29 cellular contexts compared by ENCODE assay signal in the genomic region with DNA sequence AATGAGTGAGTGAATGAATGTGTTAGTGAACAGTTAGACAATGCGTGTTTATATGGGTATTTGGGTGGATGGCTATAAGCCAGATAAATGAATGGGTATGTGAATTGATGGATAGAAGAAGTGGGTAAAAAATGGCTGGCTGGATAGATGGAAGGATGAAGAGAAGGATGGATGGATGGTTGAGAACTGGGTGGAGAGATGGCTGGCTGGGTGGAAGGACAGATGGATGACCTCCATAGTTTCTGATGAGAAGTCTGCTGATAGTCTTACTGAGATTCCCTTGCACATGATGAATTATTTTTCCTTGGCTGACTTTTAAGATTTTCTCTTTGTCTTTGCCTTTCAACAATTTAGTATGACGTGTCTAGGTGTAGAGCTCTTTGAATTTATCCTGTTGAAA. TPM values are rescaled to one million over a fixed set of nuclear protein-coding genes. Genes with fewer than 3 reads are reported as not detected.
DNase-seq lines count a peak whose midpoint lies in the region; ATAC-seq, FAIRE-seq and TF ChIP-seq lines count a peak whose summit lies in the region.
"Had no signal": no experiment of that assay in that cellular context is flagged by ENCODE, and none has a peak within 500 bp of the region (broad histone marks: within the 10 kb centered on the region; RNA-seq: fewer than 3 reads in every experiment).

No MANE protein-coding gene starts in this region.

- H2AFZ ChIP-seq in astrocyte (ENCODE audit: low read depth, low read length) (no peak overlapping the region), OCI-LY7 (ENCODE audit: low read length) (no peak overlapping the region)

- H3K79me2 ChIP-seq in astrocyte (ENCODE audit: insufficient read depth, low read length) = no peaks in the 10 kb centered on the region
- no peaks in the 10 kb centered on the region for H3K79me2 ChIP-seq in OCI-LY7 (ENCODE audit: insufficient read depth, low read depth, low read length)

- ATAC-seq in A549 = no peak
- no peak for ATAC-seq in right cardiac atrium
- ATAC-seq: GM12878 had no signal

- intact Hi-C loops in OCI-LY7 (cut with micrococcal nuclease; ENCODE audit: unreplicated experiment) (no loop called here), right cardiac atrium (cut with DNase I) (no loop called here)

- TF ChIP-seq RAD21 in A549 (conservative IDR thresholded peaks at IDR 0.05 in 1 of 2, IDR thresholded peaks at IDR 0.05 in 1 of 2) = no peak

- H3K9ac ChIP-seq in astrocyte (ENCODE audit: low read length) = no peak overlapping the region
- H3K9ac ChIP-seq: BLaER1 had no signal

- TF ChIP-seq CTCF in A549 (IDR thresholded peaks at IDR 0.05) (no peak), HEK293 (tag by site-specific recombination; IDR thresholded peaks at IDR 0.05) (no peak), astrocyte (IDR thresholded peaks at IDR 0.05; ENCODE audit: insufficient read depth, low read depth, low read length) (no peak), endothelial cell (IDR thresholded peaks at IDR 0.05; ENCODE audit: unreplicated experiment) (no peak), OCI-LY7 (conservative IDR thresholded peaks at IDR 0.05; ENCODE audit: low read length) (no peak)

- H3K36me3 ChIP-seq in HEK293 (ENCODE audit: control insufficient read depth in 2 of 2, insufficient read depth in 1 of 2, low read length in 2 of 2) = no peaks in the 10 kb centered on the region; a peak in 1 of 3 replicates
- no peaks in the 10 kb centered on the region for H3K36me3 ChIP-seq in astrocyte (ENCODE audit: insufficient read depth, low read length)
- H3K36me3 ChIP-seq in OCI-LY7 (ENCODE audit: insufficient read depth, low read length) = no peaks in the 10 kb centered on the region
- H3K36me3 ChIP-seq: BE2C, BLaER1 had no signal

- WGBS in A549 (ENCODE audit: missing lambda C conversion rate) = 35% methylated on average over 2 of the region's 2 CpGs
- 92% methylated on average over 2 of the region's 2 CpGs for WGBS in right cardiac atrium

- H3K4me2 ChIP-seq in A549 = no peak overlapping the region
- H3K4me2 ChIP-seq in astrocyte (ENCODE audit: low read length) = no peak overlapping the region
- no peak overlapping the region for H3K4me2 ChIP-seq in OCI-LY7 (ENCODE audit: low read length)
- H3K4me2 ChIP-seq: BLaER1 had no signal

- H3K9me3 Mint-ChIP-seq in astrocyte (ENCODE audit: unreplicated experiment) (peaks cover 24% of the 10 kb centered on the region), endothelial cell (ENCODE audit: unreplicated experiment) (no peaks in the 10 kb centered on the region)

- no peaks in the 10 kb centered on the region for H3K27me3 ChIP-seq in astrocyte (ENCODE audit: insufficient read depth, low read length)
- no peaks in the 10 kb centered on the region for H3K27me3 ChIP-seq in right cardiac atrium (ENCODE audit: control insufficient read depth, insufficient read depth)

- H3K4me1 ChIP-seq in A549 (no peaks in the 10 kb centered on the region), HEK293 (ENCODE audit: control insufficient read depth, insufficient read depth, low read length) (no peaks in the 10 kb centered on the region), astrocyte (ENCODE audit: insufficient read depth, low read length) (no peaks in the 10 kb centered on the region), OCI-LY7 (ENCODE audit: insufficient read depth, low read length, poor library complexity, severe bottlenecking) (peaks cover 8% of the 10 kb centered on the region), right cardiac atrium (ENCODE audit: control insufficient read depth, insufficient read depth, low read length) (no peaks in the 10 kb centered on the region)
- H3K4me1 ChIP-seq: BE2C had no signal

- no peak for TF ChIP-seq EP300 in A549 (IDR thresholded peaks at IDR 0.05)

- H4K20me1 ChIP-seq in astrocyte (ENCODE audit: insufficient read depth, low read length) (no peaks in the 10 kb centered on the region), OCI-LY7 (ENCODE audit: insufficient read depth, low read length) (no peaks in the 10 kb centered on the region)
- H4K20me1 ChIP-seq: BLaER1 had no signal

- peaks cover 44% of the 10 kb centered on the region for H3K9me3 ChIP-seq in A549
- H3K9me3 ChIP-seq in HEK293 (ENCODE audit: control insufficient read depth, insufficient read depth, low read depth, low read length) = peaks cover 2% of the 10 kb centered on the region; the same call in 1 of the 2 replicates
- no peaks in the 10 kb centered on the region for H3K9me3 ChIP-seq in astrocyte (ENCODE audit: insufficient read depth, low read depth, low read length)
- H3K9me3 ChIP-seq in OCI-LY7 (ENCODE audit: low read length) = no peaks in the 10 kb centered on the region
- no peaks in the 10 kb centered on the region for H3K9me3 ChIP-seq in right cardiac atrium (ENCODE audit: control insufficient read depth, low read length)
- H3K9me3 ChIP-seq: BE2C had no signal

- CTCF ChIA-PET in A549 (lab: Yijun Ruan, JAX) (interaction anchor here (0.6 to 1.6 kb wide), 2 partner anchors 12 to 365 kb away, joined by 3 read pairs; no protein-coding TSS in a partner anchor), HEK293 (lab: Yijun Ruan, JAX) (no interaction called here), OCI-LY7 (lab: Charles Lee; ENCODE audit: unreplicated experiment) (no interaction called here)

- H3K4me1 Mint-ChIP-seq in astrocyte (ENCODE audit: low read depth, unreplicated experiment) = no peaks in the 10 kb centered on the region
- peaks cover 19% of the 10 kb centered on the region for H3K4me1 Mint-ChIP-seq in endothelial cell (ENCODE audit: unreplicated experiment)

- no peaks in the 10 kb centered on the region for H3K9me2 ChIP-seq in OCI-LY7 (ENCODE audit: insufficient read depth, low read length)

- H3K27me3 Mint-ChIP-seq in astrocyte (ENCODE audit: low read depth, unreplicated experiment) = peaks cover 11% of the 10 kb centered on the region
- H3K27me3 Mint-ChIP-seq in endothelial cell (ENCODE audit: unreplicated experiment) = peaks cover 8% of the 10 kb centered on the region
- H3K27me3 Mint-ChIP-seq: CD4-positive, CD25-positive, alpha-beta regulatory T cell had no signal

- BruUV-seq in OCI-LY7 (replicated peaks; lab: Mats Ljungman, UMichigan) = no TSS peak

- POLR2A ChIA-PET in A549 (lab: Yijun Ruan, JAX) (no interaction called here), HEK293 (lab: Yijun Ruan, JAX) (no interaction called here), OCI-LY7 (lab: Charles Lee) (no interaction called here)

- H3K4me3 Mint-ChIP-seq in astrocyte (ENCODE audit: unreplicated experiment) = peak overlapping the region; percentile 1
- peak overlapping the region; percentile 0 for H3K4me3 Mint-ChIP-seq in endothelial cell (ENCODE audit: unreplicated experiment)
- H3K4me3 Mint-ChIP-seq: CD14-positive monocyte; CD4-positive, alpha-beta memory T cell; CD4-positive, CD25-positive, alpha-beta regulatory T cell had no signal

- DNase-seq in A549 (ENCODE audit: low read depth in 1 of 2, low spot score in 1 of 2) = no peak
- no peak for DNase-seq in astrocyte (ENCODE audit: low read depth)
- DNase-seq in endothelial cell (ENCODE audit: low spot score) = no peak
- no peak for DNase-seq in A172 (ENCODE audit: low spot score)
- DNase-seq in NCI-H524 treated with DMSO at 0.1 percent for 48 hours (lab: John Stamatoyannopoulos, UW) = no peak
- DNase-seq in OCI-LY7 (ENCODE audit: low spot score) = no peak
- DNase-seq in right cardiac atrium = no peak
- DNase-seq: 8988T; ACHN; BE2C; C1 segment of cervical spinal cord; CD4-positive, alpha-beta memory T cell; CD4-positive, CD25-positive, alpha-beta regulatory T cell; CD8-positive, alpha-beta memory T cell; COR-L47; DMS 273 treated with DMSO at 0.1 percent for 48 hours; DMS153; DMS53; DMS79; DND-41; EL; GDM1 had no signal

- FAIRE-seq in A549 (lab: Jason Lieb, UNC) = peak; percentile 92
- no peak for FAIRE-seq in astrocyte (lab: Jason Lieb, UNC)
- FAIRE-seq: GM12878, GM12892, GM18507 had no signal

- H3K36me3 Mint-ChIP-seq in astrocyte (ENCODE audit: low read depth, unreplicated experiment) = peaks cover 2% of the 10 kb centered on the region
- H3K36me3 Mint-ChIP-seq in endothelial cell (ENCODE audit: low read depth, unreplicated experiment) = peaks cover 22% of the 10 kb centered on the region
- H3K36me3 Mint-ChIP-seq: CD14-positive monocyte had no signal

- no peak overlapping the region for H3K27ac Mint-ChIP-seq in astrocyte (ENCODE audit: unreplicated experiment)
- peak overlapping the region; percentile 7 for H3K27ac Mint-ChIP-seq in endothelial cell (ENCODE audit: unreplicated experiment)
- H3K27ac Mint-ChIP-seq: CD14-positive monocyte; CD4-positive, alpha-beta memory T cell; CD8-positive, alpha-beta memory T cell had no signal

- no peak overlapping the region for H3K4me3 ChIP-seq in A549
- H3K4me3 ChIP-seq in HEK293 (ENCODE audit: low read depth, low read length) = no peak overlapping the region
- H3K4me3 ChIP-seq in astrocyte (ENCODE audit: insufficient read depth, low read depth, low read length) = no peak overlapping the region
- no peak overlapping the region for H3K4me3 ChIP-seq in OCI-LY7 (ENCODE audit: low read depth, low read length, poor library complexity, severe bottlenecking)
- no peak overlapping the region for H3K4me3 ChIP-seq in right cardiac atrium (ENCODE audit: low read length)
- H3K4me3 ChIP-seq: BLaER1, GM12878 had no signal

- H3K27ac ChIP-seq in A549 = no peak overlapping the region
- H3K27ac ChIP-seq in HEK293 (ENCODE audit: extremely low read depth, low read depth, low read length) = no peak overlapping the region
- H3K27ac ChIP-seq in astrocyte (ENCODE audit: low read depth, low read length) = no peak overlapping the region
- H3K27ac ChIP-seq in OCI-LY7 (ENCODE audit: low read depth, low read length, poor library complexity, severe bottlenecking) = no peak overlapping the region
- H3K27ac ChIP-seq in right cardiac atrium (ENCODE audit: low read length) = no peak overlapping the region
- H3K27ac ChIP-seq: BLaER1 had no signal

- TF ChIP-seq POLR2A in A549 (IDR thresholded peaks at IDR 0.05; ENCODE audit: low read length) = no peak

TF ChIP-seq in HEK293, 187 proteins besides CTCF, POLR2A, EP300 and RAD21 (continues in another document):
- TF ChIP-seq ZNF248 (tag by site-specific recombination; IDR thresholded peaks at IDR 0.05) (0 out of 2 replicates have a peak, but pooled peaks have one; percentile 19), SETDB1 (IDR thresholded peaks at IDR 0.05; ENCODE audit: insufficient read length, low read length) (peak; percentile 14), HOXD13 (CRISPR knock-in tag; IDR thresholded peaks at IDR 0.05; ENCODE audit: borderline replicate concordance) (no peak)

RNA-seq across cellular contexts. Expression of gene RYR1, which starts 57.4 kb away (rescaled TPM):
- polyA plus RNA-seq in A549 (2011; rRNA removed) (0.87 and 1.4 TPM in 2 replicates), A549 (2017; fragmentation: RNase III; extraction: RNeasy Plus Mini Kit Qiagen cat#74134 plus additional on column Dnase treatment) (3.1 to 4.5 TPM (median 3.7 TPM) in 3 replicates), right cardiac atrium (1.1 TPM)
- polyA plus RNA-seq in A549 (2012; cell fraction: cytosol; rRNA removed) = 1.2 and 1.7 TPM in 2 replicates
- 0.38 and 1.1 TPM in 2 replicates for polyA plus RNA-seq in A549 (2012; cell fraction: nucleus; rRNA removed)
- polyA minus RNA-seq in A549 (2011; rRNA and poly(A)+ RNA removed) = 1.2 and 1.5 TPM in 2 replicates
- total RNA-seq in astrocyte (0.05 and 0.32 TPM in 2 replicates), endothelial cell (ENCODE audit: unreplicated experiment) (1.3 TPM), OCI-LY7 (2022) (0.61 and 1.4 TPM in 2 replicates), right cardiac atrium (1 to 10 TPM in 3 of 4 donors, under 1 TPM in 1; 0.80 to 1.6 (median 1.2) TPM)
- 0.07 TPM in 1 of 2 replicates, not detected in the other for total RNA-seq in A172 (2014; rRNA removed; shearing (Covaris generic))
- 0.15 and 0.54 TPM in 2 replicates for total RNA-seq in OCI-LY7 (2014; rRNA removed; shearing (Covaris generic))
- polyA plus RNA-seq: AG04450 had no signal
